In the genomic region with DNA sequence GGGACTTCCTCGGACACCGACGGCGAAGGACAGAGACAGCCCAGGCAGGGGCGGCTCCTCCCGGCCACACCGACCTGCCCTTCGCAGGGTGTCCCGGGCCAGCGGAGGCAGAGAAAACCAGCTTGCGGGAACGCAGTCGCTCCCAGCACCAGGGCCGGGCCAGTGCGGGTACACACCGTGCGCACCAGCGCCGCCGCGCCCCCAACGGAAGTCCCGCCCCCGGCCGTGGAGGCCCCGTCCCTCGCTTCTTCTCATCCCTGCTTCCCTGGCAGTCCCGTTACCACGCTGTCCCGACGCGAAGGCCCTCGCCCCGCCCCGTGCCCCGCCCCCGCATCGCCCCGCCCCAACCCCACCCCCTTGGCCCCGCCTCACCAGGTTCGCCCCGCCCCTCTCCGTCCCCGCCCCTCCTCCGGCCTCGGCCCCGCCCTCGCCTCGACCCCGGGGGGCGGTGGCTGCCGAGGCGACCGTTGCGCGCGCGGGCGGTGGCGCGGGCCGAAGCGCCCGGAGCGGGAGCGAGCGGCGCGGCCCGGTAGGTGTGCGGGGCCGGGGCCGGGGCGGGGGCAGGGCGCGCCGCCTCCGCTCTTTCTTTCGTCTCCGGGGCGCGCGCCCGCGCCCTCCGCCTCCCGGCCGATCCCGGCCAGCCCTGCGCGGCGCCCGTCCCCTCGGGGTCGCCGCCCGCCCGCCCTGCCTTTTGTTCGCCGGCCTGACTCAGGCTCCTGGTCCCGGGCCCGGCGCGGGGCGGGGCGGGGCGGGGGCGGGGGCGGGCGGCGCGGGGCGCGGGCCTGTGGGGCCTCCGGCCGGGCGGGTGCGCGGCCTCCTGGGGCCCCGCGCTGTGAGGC, we compare ENCODE assay signal across 8 cellular contexts. TPM values are rescaled to one million over a fixed set of nuclear protein-coding genes. Genes with fewer than 3 reads are reported as not detected.
A peak's percentile ranks its signal among the peaks of the same experiment; 100 is the strongest.
DNase-seq lines count a peak whose midpoint lies in the region; ATAC-seq and TF ChIP-seq lines count a peak whose summit lies in the region.

A gene with protein sequence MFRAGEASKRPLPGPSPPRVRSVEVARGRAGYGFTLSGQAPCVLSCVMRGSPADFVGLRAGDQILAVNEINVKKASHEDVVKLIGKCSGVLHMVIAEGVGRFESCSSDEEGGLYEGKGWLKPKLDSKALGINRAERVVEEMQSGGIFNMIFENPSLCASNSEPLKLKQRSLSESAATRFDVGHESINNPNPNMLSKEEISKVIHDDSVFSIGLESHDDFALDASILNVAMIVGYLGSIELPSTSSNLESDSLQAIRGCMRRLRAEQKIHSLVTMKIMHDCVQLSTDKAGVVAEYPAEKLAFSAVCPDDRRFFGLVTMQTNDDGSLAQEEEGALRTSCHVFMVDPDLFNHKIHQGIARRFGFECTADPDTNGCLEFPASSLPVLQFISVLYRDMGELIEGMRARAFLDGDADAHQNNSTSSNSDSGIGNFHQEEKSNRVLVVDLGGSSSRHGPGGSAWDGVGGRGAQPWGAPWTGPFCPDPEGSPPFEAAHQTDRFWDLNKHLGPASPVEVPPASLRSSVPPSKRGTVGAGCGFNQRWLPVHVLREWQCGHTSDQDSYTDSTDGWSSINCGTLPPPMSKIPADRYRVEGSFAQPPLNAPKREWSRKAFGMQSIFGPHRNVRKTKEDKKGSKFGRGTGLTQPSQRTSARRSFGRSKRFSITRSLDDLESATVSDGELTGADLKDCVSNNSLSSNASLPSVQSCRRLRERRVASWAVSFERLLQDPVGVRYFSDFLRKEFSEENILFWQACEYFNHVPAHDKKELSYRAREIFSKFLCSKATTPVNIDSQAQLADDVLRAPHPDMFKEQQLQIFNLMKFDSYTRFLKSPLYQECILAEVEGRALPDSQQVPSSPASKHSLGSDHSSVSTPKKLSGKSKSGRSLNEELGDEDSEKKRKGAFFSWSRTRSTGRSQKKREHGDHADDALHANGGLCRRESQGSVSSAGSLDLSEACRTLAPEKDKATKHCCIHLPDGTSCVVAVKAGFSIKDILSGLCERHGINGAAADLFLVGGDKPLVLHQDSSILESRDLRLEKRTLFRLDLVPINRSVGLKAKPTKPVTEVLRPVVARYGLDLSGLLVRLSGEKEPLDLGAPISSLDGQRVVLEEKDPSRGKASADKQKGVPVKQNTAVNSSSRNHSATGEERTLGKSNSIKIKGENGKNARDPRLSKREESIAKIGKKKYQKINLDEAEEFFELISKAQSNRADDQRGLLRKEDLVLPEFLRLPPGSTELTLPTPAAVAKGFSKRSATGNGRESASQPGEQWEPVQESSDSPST (N-terminal part only) (plus strand): TSS at position 451 of the 839 bp plus-strand sequence. CDS start 23,150 bp downstream, outside the sequence.

- peak within 1 kb of the TSS; percentile 47; the same call in 1 of the 2 replicates for H3K18ac ChIP-seq in IMR-90 (ENCODE audit: low read depth, low read length)

- DNase-seq in COLO829 (ENCODE audit: low spot score) (peak; percentile 92), IMR-90 (peak; percentile 91), Panc1 (ENCODE audit: low read depth, low spot score) (peak; percentile 27), activated T-helper 1 cell treated with Interleukin-2 at 50 U/mL for 16 hours (ENCODE audit: low read depth) (peak; percentile 79), esophagus squamous epithelium (lab: John Stamatoyannopoulos, UW) (peak; percentile 51), myocyte (ENCODE audit: low read depth) (peak; percentile 94)
- peak; percentile 67 for DNase-seq in stimulated activated CD8-positive, alpha-beta memory T cell treated with anti-CD3 and anti-CD28 coated beads, Interleukin-7, amount 100 ng/mL, for 24 hours (ENCODE audit: low read depth)

- H3K36me3 ChIP-seq in IMR-90 (ENCODE audit: control insufficient read depth, insufficient read depth, low read length) (no peaks in the 10 kb centered on the region), Panc1 (ENCODE audit: control insufficient read depth, insufficient read depth, low read length) (no peaks in the 10 kb centered on the region; the same call in 1 of the 2 replicates), esophagus squamous epithelium (no peaks in the 10 kb centered on the region)

- peak; percentile 80 for ATAC-seq in GM21526 (IDR thresholded peaks at IDR 0.05; ENCODE audit: low FRiP score, unreplicated experiment)
- ATAC-seq in IMR-90 (ENCODE audit: low read depth), result peak; percentile 89
- peak; percentile 99 for ATAC-seq in Panc1

- dilution Hi-C loops in IMR-90 (cut with HindIII; ENCODE audit: low sequenced_read_pairs, unreplicated experiment), result no loop called here

- H3K4me2 ChIP-seq in IMR-90 (ENCODE audit: low read depth, low read length), result peak within 1 kb of the TSS; percentile 91

- H3K14ac ChIP-seq in IMR-90 (replicated peaks; ENCODE audit: low read depth, low read length), result peak within 1 kb of the TSS; percentile 91

- BruUV-seq in IMR-90 (replicated peaks; lab: Mats Ljungman, UMichigan) (no TSS peak), Panc1 (replicated peaks; lab: Mats Ljungman, UMichigan) (no TSS peak)

- H3K56ac ChIP-seq in IMR-90 (ENCODE audit: extremely low read depth, insufficient read depth, low read length), result peak within 1 kb of the TSS; percentile 51

- peak within 1 kb of the TSS; percentile 89 for H2AK5ac ChIP-seq in IMR-90 (ENCODE audit: low read depth, low read length)

- H3K4me1 ChIP-seq in IMR-90 (ENCODE audit: control insufficient read depth, insufficient read depth, low read length) (peaks cover 19% of the 10 kb centered on the region), Panc1 (ENCODE audit: control insufficient read depth, insufficient read depth, low read length) (peaks cover 6% of the 10 kb centered on the region; the same call in 1 of the 2 replicates), esophagus squamous epithelium (peaks cover 4 to 53% (median 25%) of the 10 kb centered on the region in 3 donors)

- no peak within 1 kb of the TSS; the same call in 2 of the 3 replicates for H2BK15ac ChIP-seq in IMR-90 (ENCODE audit: low read depth, low read length)

- in situ Hi-C loops in IMR-90 (cut with MboI; ENCODE audit: low sequenced_read_pairs), result no loop called here
- in situ Hi-C loops in Panc1 (cut with HindIII; ENCODE audit: low pct_unique_long_range_greater_than_20kb, low sequenced_read_pairs), result no loop called here

- peak within 1 kb of the TSS; percentile 73 for H4K5ac ChIP-seq in IMR-90 (ENCODE audit: low read depth, low read length)

- peak within 1 kb of the TSS; percentile 87 for H2AK9ac ChIP-seq in IMR-90 (replicated peaks; ENCODE audit: low read depth, low read length, poor library complexity)

- H3K9ac ChIP-seq in IMR-90 (ENCODE audit: low read depth, low read length), result peak within 1 kb of the TSS; percentile 93

- TF ChIP-seq RAD21 in IMR-90 (IDR thresholded peaks at IDR 0.05; ENCODE audit: low read length), result no peak

- H3K9me1 ChIP-seq in IMR-90 (ENCODE audit: insufficient read depth, low read length), result peaks cover 7% of the 10 kb centered on the region; the same call in 1 of the 2 replicates

- POLR2A ChIA-PET in IMR-90 (lab: Charles Lee; ENCODE audit: unreplicated experiment), result no interaction called here
- POLR2A ChIA-PET in Panc1 (lab: Charles Lee), result no interaction called here

- TF ChIP-seq CTCF in IMR-90 (conservative IDR thresholded peaks at IDR 0.05; ENCODE audit: low read depth, low read length) (no peak), Panc1 (IDR thresholded peaks at IDR 0.05) (no peak), esophagus squamous epithelium (IDR thresholded peaks at IDR 0.05) (no peak)

- CTCF ChIA-PET in IMR-90 (lab: Yijun Ruan, JAX) (interaction anchor here (0.6 kb wide), 1 partner anchor 158 kb away, joined by 3 read pairs; no protein-coding TSS in a partner anchor), Panc1 (lab: Charles Lee) (no interaction called here)

- no peaks in the 10 kb centered on the region for H3K9me3 ChIP-seq in IMR-90 (ENCODE audit: control insufficient read depth, insufficient read depth, low read length)
- H3K9me3 ChIP-seq in Panc1 (ENCODE audit: control insufficient read depth, insufficient read depth, low read depth, low read length), result no peaks in the 10 kb centered on the region
- peaks cover 0 to 7% (median 6%) of the 10 kb centered on the region in 3 donors for H3K9me3 ChIP-seq in esophagus squamous epithelium

- peak within 1 kb of the TSS; percentile 72 to 81; a peak in 3 of 4 replicates for H4K8ac ChIP-seq in IMR-90 (ENCODE audit: low read depth in 2 of 2, low read length in 2 of 2)

- H3K79me1 ChIP-seq in IMR-90 (ENCODE audit: low read depth in 1 of 2, low read length in 2 of 2), result peaks cover 26 to 47% of the 10 kb centered on the region in 2 experiments

- H3K27ac ChIP-seq in IMR-90 (ENCODE audit: insufficient read depth, low read length) (peak within 1 kb of the TSS; percentile 88), Panc1 (ENCODE audit: low read length) (peak within 1 kb of the TSS; percentile 86), esophagus squamous epithelium (peak within 1 kb of the TSS; percentile 85 to 98 (median 92))

- H4K20me1 ChIP-seq in IMR-90 (ENCODE audit: insufficient read depth, low read length), result peaks cover 19% of the 10 kb centered on the region; the same call in 1 of the 2 replicates

- H3K4me3 ChIP-seq in IMR-90 (ENCODE audit: insufficient read depth, low read depth, low read length) (peak within 1 kb of the TSS; percentile 95), Panc1 (ENCODE audit: low read depth in 2 of 2, low read length in 2 of 2) (peak within 1 kb of the TSS; percentile 69 to 71), esophagus squamous epithelium (peak within 1 kb of the TSS; percentile 46 to 88 (median 68))

- H3K4ac ChIP-seq in IMR-90 (ENCODE audit: low read depth, low read length), result peak within 1 kb of the TSS; percentile 87

- peak within 1 kb of the TSS; percentile 74 for H2BK5ac ChIP-seq in IMR-90 (ENCODE audit: low read depth, low read length, poor library complexity, severe bottlenecking)

- no peaks in the 10 kb centered on the region for H3K27me3 ChIP-seq in IMR-90 (ENCODE audit: control insufficient read depth, insufficient read depth, low read length)
- H3K27me3 ChIP-seq in Panc1 (ENCODE audit: control insufficient read depth, insufficient read depth, low read length), result no peaks in the 10 kb centered on the region
- H3K27me3 ChIP-seq in esophagus squamous epithelium, result peaks cover 0 to 9% (median 0%) of the 10 kb centered on the region in 4 donors

- peak within 1 kb of the TSS; percentile 96 for H3K23ac ChIP-seq in IMR-90 (ENCODE audit: low read depth, low read length)

- H4K91ac ChIP-seq in IMR-90 (ENCODE audit: insufficient read depth, low read depth, low read length), result peak within 1 kb of the TSS; percentile 75

- 0% methylated on average over 7 of the region's 121 CpGs; no CpG with 5 or more reads in 1 of the 2 experiments for WGBS in IMR-90 (ENCODE audit: extremely low coverage in 2 of 2, insufficient read length in 1 of 2), 2 experiments
- WGBS in esophagus squamous epithelium, 2 donors, result 1% methylated on average over 18 of the region's 121 CpGs; no CpG with 5 or more reads in 1 of the 2 donors

- peak; percentile 58 for TF ChIP-seq POLR2A in IMR-90 (IDR thresholded peaks at IDR 0.05; ENCODE audit: low read depth, low read length)
- TF ChIP-seq POLR2A in esophagus squamous epithelium (IDR thresholded peaks at IDR 0.05), result peak in 3 of 4 donors; percentile 75 to 96 (median 92)

- no peak within 1 kb of the TSS for H2BK20ac ChIP-seq in IMR-90 (ENCODE audit: low read depth, low read length)

- H2BK120ac ChIP-seq in IMR-90 (ENCODE audit: low read depth, low read length), result peak within 1 kb of the TSS; percentile 47

- H2AFZ ChIP-seq in IMR-90 (replicated peaks; ENCODE audit: low read length, poor library complexity), result peak within 1 kb of the TSS; percentile 99

- intact Hi-C loops in IMR-90 (cut with micrococcal nuclease), result loop anchor here (5.0 kb wide), 1 partner anchor 145 kb away; no protein-coding TSS in a partner anchor
- intact Hi-C loops in Panc1 (cut with micrococcal nuclease; ENCODE audit: unreplicated experiment), result no loop called here
- intact Hi-C loops in esophagus squamous epithelium (cut with DNase I), result no loop called here

RNA-seq across cellular contexts. Expression of the gene that starts here (rescaled TPM):
- total RNA-seq in IMR-90 (2012; rRNA removed), result 11.8 and 13.1 TPM in 2 replicates
- 12.0 and 15.7 TPM in 2 replicates for polyA plus RNA-seq in IMR-90 (2012; rRNA removed)
- 9.1 and 13.7 TPM in 2 replicates for polyA plus RNA-seq in IMR-90 (2012; cell fraction: cytosol; rRNA removed)
- 27.6 and 42.6 TPM in 2 replicates for polyA plus RNA-seq in IMR-90 (2012; cell fraction: nucleus; rRNA removed; ENCODE audit: low replicate concordance)
- 24.3 TPM for total RNA-seq in Panc1 (2021; ENCODE audit: unreplicated experiment)
- 31.5 TPM for polyA plus RNA-seq in Panc1 (2012; ENCODE audit: insufficient read length)
- 10 to 100 TPM; 39.0 to 74.7 (median 69.9) TPM for total RNA-seq in esophagus squamous epithelium
- 27.2 and 29.0 TPM in 2 replicates for total RNA-seq in myocyte
- 37.9 TPM for polyA plus RNA-seq in myocyte (2012)

Comparison
In these comparisons a context has a peak if more than half of its experiments do, and no peak if none do; other contexts are left out.
1. Peak in every context shown above with its lines: DNase-seq, ATAC-seq, H3K4me3 ChIP-seq and H3K27ac ChIP-seq.
2. DNase-seq: peak in every context shown above with its lines; median percentile 94 in myocyte; 92 in COLO829; 91 in IMR-90; 79 in activated T-helper 1 cell treated with Interleukin-2 at 50 U/mL for 16 hours; 67 in stimulated activated CD8-positive, alpha-beta memory T cell treated with anti-CD3 and anti-CD28 coated beads, Interleukin-7, amount 100 ng/mL, for 24 hours; 51 in esophagus squamous epithelium; 27 in Panc1.